16 cellular contexts compared by ENCODE assay signal in genomic region chr15:42483677-42484076, GRCh38. TPM values are rescaled to one million over a fixed set of nuclear protein-coding genes. Genes with fewer than 3 reads are reported as not detected.
DNase-seq lines count a peak whose midpoint lies in the region; ATAC-seq and TF ChIP-seq lines count a peak whose summit lies in the region.
"Had no signal": no experiment of that assay in that cellular context is flagged by ENCODE, and none has a peak within 500 bp of the region (broad histone marks: within the 10 kb centered on the region; RNA-seq: fewer than 3 reads in every experiment).

No MANE protein-coding gene starts in this region.

- no peak overlapping the region for H3K4me3 Mint-ChIP-seq in activated naive CD8-positive, alpha-beta T cell treated with anti-CD3 and anti-CD28 coated beads, Interleukin-2, amount 50 U/mL, for 24 hours
- no peak overlapping the region for H3K4me3 Mint-ChIP-seq in activated naive CD8-positive, alpha-beta T cell treated with anti-CD3 and anti-CD28 coated beads for 36 hours
- no peak overlapping the region for H3K4me3 Mint-ChIP-seq in brain
- H3K4me3 Mint-ChIP-seq in CD4-positive, alpha-beta T cell = no peak overlapping the region

- H3K4me1 Mint-ChIP-seq in activated naive CD8-positive, alpha-beta T cell treated with anti-CD3 and anti-CD28 coated beads, Interleukin-2, amount 50 U/mL, for 24 hours = peaks cover 23% of the 10 kb centered on the region
- peaks cover 25% of the 10 kb centered on the region for H3K4me1 Mint-ChIP-seq in activated naive CD8-positive, alpha-beta T cell treated with anti-CD3 and anti-CD28 coated beads for 36 hours
- H3K4me1 Mint-ChIP-seq in brain = peaks cover 13% of the 10 kb centered on the region
- peaks cover 26% of the 10 kb centered on the region for H3K4me1 Mint-ChIP-seq in CD4-positive, alpha-beta T cell (ENCODE audit: low read depth)

- no peaks in the 10 kb centered on the region for H3K27me3 ChIP-seq in CD4-positive, alpha-beta T cell (ENCODE audit: control insufficient read depth, insufficient read depth, low read length)

- no peaks in the 10 kb centered on the region for H3K27me3 Mint-ChIP-seq in activated naive CD8-positive, alpha-beta T cell treated with anti-CD3 and anti-CD28 coated beads, Interleukin-2, amount 50 U/mL, for 24 hours
- no peaks in the 10 kb centered on the region for H3K27me3 Mint-ChIP-seq in activated naive CD8-positive, alpha-beta T cell treated with anti-CD3 and anti-CD28 coated beads for 36 hours
- no peaks in the 10 kb centered on the region for H3K27me3 Mint-ChIP-seq in brain
- H3K27me3 Mint-ChIP-seq in CD4-positive, alpha-beta T cell = no peaks in the 10 kb centered on the region

- H3K36me3 Mint-ChIP-seq in activated naive CD8-positive, alpha-beta T cell treated with anti-CD3 and anti-CD28 coated beads, Interleukin-2, amount 50 U/mL, for 24 hours (ENCODE audit: low read depth) = peaks cover 17% of the 10 kb centered on the region
- peaks cover 15% of the 10 kb centered on the region for H3K36me3 Mint-ChIP-seq in activated naive CD8-positive, alpha-beta T cell treated with anti-CD3 and anti-CD28 coated beads for 36 hours
- H3K36me3 Mint-ChIP-seq in brain = peaks cover 37% of the 10 kb centered on the region
- peaks cover 32% of the 10 kb centered on the region for H3K36me3 Mint-ChIP-seq in CD4-positive, alpha-beta T cell (ENCODE audit: low read depth)

- H3K9me3 ChIP-seq in CD4-positive, alpha-beta T cell (ENCODE audit: control insufficient read depth, low read length) = no peaks in the 10 kb centered on the region

- POLR2A ChIA-PET in CD4-positive, alpha-beta T cell (lab: Charles Lee) = interaction anchor here (0.8 kb wide), 1 partner anchor 42 kb away, joined by 3 read pairs; no protein-coding TSS in a partner anchor

- DNase-seq in activated naive CD8-positive, alpha-beta T cell treated with anti-CD3 and anti-CD28 coated beads, Interleukin-2, amount 50 U/mL, for 24 hours = no peak
- no peak for DNase-seq in activated naive CD8-positive, alpha-beta T cell treated with anti-CD3 and anti-CD28 coated beads for 36 hours
- peak; percentile 84 for DNase-seq in NCI-H2227 treated with DMSO at 0.1 percent for 48 hours (lab: John Stamatoyannopoulos, UW)
- DNase-seq in T-helper 2 cell = no peak
- DNase-seq in CD4-positive, alpha-beta T cell = no peak
- DNase-seq: C1 segment of cervical spinal cord, DMS79, KBM-7, MV-4-11, NCI-H187 treated with DMSO at 0.1 percent for 48 hours, NCI-H510A treated with DMSO at 0.1 percent for 48 hours, NCI-H82, PC-3, RPMI8226 had no signal

- no peak overlapping the region for H3K27ac ChIP-seq in CD4-positive, alpha-beta T cell (ENCODE audit: low read depth, low read length)

- ATAC-seq in activated naive CD8-positive, alpha-beta T cell treated with anti-CD3 and anti-CD28 coated beads, Interleukin-2, amount 50 U/mL, for 24 hours = peak; percentile 20
- ATAC-seq in CD4-positive, alpha-beta T cell (ENCODE audit: poor library complexity) = no peak
- ATAC-seq in GM21528 (IDR thresholded peaks at IDR 0.05; ENCODE audit: low FRiP score, unreplicated experiment) = no peak
- ATAC-seq: PC-3 had no signal

- no peak overlapping the region for H3K27ac Mint-ChIP-seq in activated naive CD8-positive, alpha-beta T cell treated with anti-CD3 and anti-CD28 coated beads, Interleukin-2, amount 50 U/mL, for 24 hours
- no peak overlapping the region for H3K27ac Mint-ChIP-seq in activated naive CD8-positive, alpha-beta T cell treated with anti-CD3 and anti-CD28 coated beads for 36 hours
- peak overlapping the region in 3 of 5 experiments; percentile 7 to 18 (median 11) for H3K27ac Mint-ChIP-seq in brain
- H3K27ac Mint-ChIP-seq in CD4-positive, alpha-beta T cell = no peak overlapping the region

- no peak for TF ChIP-seq CTCF in brain (conservative IDR thresholded peaks at IDR 0.05)
- no peak for TF ChIP-seq CTCF in CD4-positive, alpha-beta T cell (IDR thresholded peaks at IDR 0.05)

- H3K9me3 Mint-ChIP-seq in activated naive CD8-positive, alpha-beta T cell treated with anti-CD3 and anti-CD28 coated beads, Interleukin-2, amount 50 U/mL, for 24 hours = no peaks in the 10 kb centered on the region
- peaks cover 5% of the 10 kb centered on the region for H3K9me3 Mint-ChIP-seq in activated naive CD8-positive, alpha-beta T cell treated with anti-CD3 and anti-CD28 coated beads for 36 hours
- H3K9me3 Mint-ChIP-seq in brain = peaks cover 4 to 18% (median 13%) of the 10 kb centered on the region in 5 experiments
- peaks cover 3% of the 10 kb centered on the region for H3K9me3 Mint-ChIP-seq in CD4-positive, alpha-beta T cell

- CTCF ChIA-PET in CD4-positive, alpha-beta T cell (lab: Charles Lee) = no interaction called here

- intact Hi-C loops in CD4-positive, alpha-beta T cell (cut with DNase I, micrococcal nuclease) = no loop called here

RNA-seq across cellular contexts. Expression of gene ZNF106, which starts 7.3 kb away (rescaled TPM):
- 10 to 100 TPM; 53.1 to 55.8 TPM for total RNA-seq in activated naive CD8-positive, alpha-beta T cell treated with anti-CD3 and anti-CD28 coated beads for 36 hours
- 19.3 TPM for polyA plus RNA-seq in brain (ENCODE audit: insufficient read depth, low read depth, low replicate concordance)
- total RNA-seq in CD4-positive, alpha-beta T cell = 10 to 100 TPM; 30.9 to 31.4 TPM

RNA-seq across cellular contexts. Expression of gene SNAP23, which starts 11.8 kb away (rescaled TPM):
- 10 to 100 TPM; 37.6 to 42.3 TPM for total RNA-seq in activated naive CD8-positive, alpha-beta T cell treated with anti-CD3 and anti-CD28 coated beads for 36 hours
- 12.8 TPM for polyA plus RNA-seq in brain (ENCODE audit: insufficient read depth, low read depth, low replicate concordance)
- total RNA-seq in CD4-positive, alpha-beta T cell = 10 to 100 TPM; 37.4 to 40.1 TPM

Comparison
In these comparisons a context has a peak if more than half of its experiments do, and no peak if none do; other contexts are left out.
1. H3K27ac Mint-ChIP-seq: peak in brain (3 of 5); none in activated naive CD8-positive, alpha-beta T cell treated with anti-CD3 and anti-CD28 coated beads, Interleukin-2, amount 50 U/mL, for 24 hours (single experiment), activated naive CD8-positive, alpha-beta T cell treated with anti-CD3 and anti-CD28 coated beads for 36 hours (single experiment) and CD4-positive, alpha-beta T cell (single experiment).